In the genomic region with DNA sequence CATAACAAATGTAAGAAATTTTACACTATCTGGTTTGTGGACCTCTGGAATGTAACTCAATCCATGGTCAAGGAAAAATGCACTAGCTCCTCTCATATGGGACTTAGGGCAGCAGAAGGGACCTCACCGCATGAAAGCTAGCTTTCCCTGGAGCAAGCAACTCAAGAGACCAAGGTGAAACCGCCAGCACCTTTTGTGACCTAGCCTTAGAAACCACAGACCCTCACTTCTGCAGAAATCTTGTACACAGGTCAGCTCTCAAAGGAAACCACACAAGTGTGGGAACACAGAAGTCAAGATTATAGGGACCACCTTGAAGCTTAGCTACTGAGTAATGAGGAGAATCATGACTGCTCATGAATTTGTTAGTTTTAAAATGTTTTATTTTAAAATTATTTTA, we compare ENCODE assay signal across 32 cellular contexts.
"Had no signal": no experiment of that assay in that cellular context is flagged by ENCODE, and none has a peak within 500 bp of the region (broad histone marks: within the 10 kb centered on the region; RNA-seq: fewer than 3 reads in every experiment).

No MANE protein-coding gene starts in this region.

- H3K9me3 Mint-ChIP-seq: activated naive CD8-positive, alpha-beta T cell treated with anti-CD3 and anti-CD28 coated beads, Interleukin-2, amount 10 ng/mL, durations not matched to agents 7 days and 5 days; type B pancreatic cell had no signal

- H3K27me3 ChIP-seq: brain microvascular endothelial cell, pancreas, uterus had no signal

- H3K27ac Mint-ChIP-seq: activated CD4-positive, alpha-beta memory T cell treated with anti-CD3 and anti-CD28 coated beads for 36 hours; activated CD4-positive, alpha-beta T cell treated with anti-CD3 and anti-CD28 coated beads, Interleukin-2, amount 10 ng/mL, durations not matched to agents 24 days and 14 days; activated naive CD4-positive, alpha-beta T cell treated with anti-CD3 and anti-CD28 coated beads, Interleukin-2, amount 10 ng/mL, durations not matched to agents 7 days and 5 days; activated naive CD8-positive, alpha-beta T cell treated with anti-CD3 and anti-CD28 coated beads, Interleukin-2, amount 10 ng/mL, durations not matched to agents 7 days and 5 days; activated T-cell treated with anti-CD3 and anti-CD28 coated beads, Interleukin-2, amount 50 U/mL, for 24 hours; endodermal cell; naive thymus-derived CD4-positive, alpha-beta T cell; stimulated activated memory B cell treated with anti-CD40 and anti-IgM and Interleukin-4, amounts not matched to agents 10 μg/mL and 1 μg/mL and 100 μg/mL, for 72 hours; stimulated activated naive CD8-positive, alpha-beta T cell treated with anti-CD3 and anti-CD28 coated beads, Interleukin-15, amount 100 ng/mL, for 72 hours; type B pancreatic cell had no signal

- DNase-seq: activated CD4-positive, alpha-beta memory T cell treated with anti-CD3 and anti-CD28 coated beads for 36 hours; activated CD4-positive, alpha-beta T cell treated with anti-CD3 and anti-CD28 coated beads, Interleukin-2, amount 10 ng/mL, durations not matched to agents 24 days and 14 days; activated CD8-positive, alpha-beta memory T cell treated with anti-CD3 and anti-CD28 coated beads, Interleukin-2, amount 50 U/mL, for 48 hours; activated gamma-delta T cell; activated naive CD4-positive, alpha-beta T cell treated with anti-CD3 and anti-CD28 coated beads, Interleukin-2, amount 10 ng/mL, durations not matched to agents 7 days and 5 days; activated naive CD8-positive, alpha-beta T cell treated with anti-CD3 and anti-CD28 coated beads, Interleukin-2, amount 10 ng/mL, durations not matched to agents 7 days and 5 days; activated T-cell treated with anti-CD3 and anti-CD28 coated beads, Interleukin-2, amount 50 U/mL, for 24 hours; brain microvascular endothelial cell; cortex of kidney; endodermal cell; foreskin fibroblast; head of caudate nucleus; hypothalamus; midbrain; naive thymus-derived CD4-positive, alpha-beta T cell; nucleus accumbens; pancreas; retina; small intestine; stimulated activated CD4-positive, alpha-beta T cell treated with anti-CD3 and anti-CD28 coated beads, Interleukin-4, amount 100 ng/mL, for 4 hours; stimulated activated CD8-positive, alpha-beta memory T cell treated with anti-CD3 and anti-CD28 coated beads, Interleukin-4, amount 100 ng/mL, for 48 hours; stimulated activated naive CD8-positive, alpha-beta T cell treated with anti-CD3 and anti-CD28 coated beads, Interleukin-15, amount 100 ng/mL, for 72 hours; substantia nigra; T-helper 9 cell; uterus had no signal

- H3K4me3 Mint-ChIP-seq: activated CD4-positive, alpha-beta memory T cell treated with anti-CD3 and anti-CD28 coated beads for 36 hours; activated CD4-positive, alpha-beta T cell treated with anti-CD3 and anti-CD28 coated beads, Interleukin-2, amount 10 ng/mL, durations not matched to agents 24 days and 14 days; activated naive CD4-positive, alpha-beta T cell treated with anti-CD3 and anti-CD28 coated beads, Interleukin-2, amount 10 ng/mL, durations not matched to agents 7 days and 5 days; activated naive CD8-positive, alpha-beta T cell treated with anti-CD3 and anti-CD28 coated beads, Interleukin-2, amount 10 ng/mL, durations not matched to agents 7 days and 5 days; activated T-cell treated with anti-CD3 and anti-CD28 coated beads, Interleukin-2, amount 50 U/mL, for 24 hours; endodermal cell; naive thymus-derived CD4-positive, alpha-beta T cell; stimulated activated memory B cell treated with anti-CD40 and anti-IgM and Interleukin-4, amounts not matched to agents 10 μg/mL and 1 μg/mL and 100 μg/mL, for 72 hours; stimulated activated naive CD8-positive, alpha-beta T cell treated with anti-CD3 and anti-CD28 coated beads, Interleukin-15, amount 100 ng/mL, for 72 hours; type B pancreatic cell had no signal

- H3K27ac ChIP-seq: brain microvascular endothelial cell, pancreas, prostate gland, uterus, VCaP had no signal

- H3K4me1 ChIP-seq: pancreas, prostate gland, uterus had no signal

- H3K9me3 ChIP-seq: pancreas, prostate gland, uterus had no signal

- H3K27me3 Mint-ChIP-seq: activated CD4-positive, alpha-beta memory T cell treated with anti-CD3 and anti-CD28 coated beads for 36 hours; activated CD4-positive, alpha-beta T cell treated with anti-CD3 and anti-CD28 coated beads, Interleukin-2, amount 10 ng/mL, durations not matched to agents 24 days and 14 days; activated naive CD4-positive, alpha-beta T cell treated with anti-CD3 and anti-CD28 coated beads, Interleukin-2, amount 10 ng/mL, durations not matched to agents 7 days and 5 days; activated naive CD8-positive, alpha-beta T cell treated with anti-CD3 and anti-CD28 coated beads, Interleukin-2, amount 10 ng/mL, durations not matched to agents 7 days and 5 days; activated T-cell treated with anti-CD3 and anti-CD28 coated beads, Interleukin-2, amount 50 U/mL, for 24 hours; naive thymus-derived CD4-positive, alpha-beta T cell; stimulated activated memory B cell treated with anti-CD40 and anti-IgM and Interleukin-4, amounts not matched to agents 10 μg/mL and 1 μg/mL and 100 μg/mL, for 72 hours; stimulated activated naive CD8-positive, alpha-beta T cell treated with anti-CD3 and anti-CD28 coated beads, Interleukin-15, amount 100 ng/mL, for 72 hours had no signal

- H3K4me1 Mint-ChIP-seq: activated CD4-positive, alpha-beta T cell treated with anti-CD3 and anti-CD28 coated beads, Interleukin-2, amount 10 ng/mL, durations not matched to agents 24 days and 14 days; activated naive CD4-positive, alpha-beta T cell treated with anti-CD3 and anti-CD28 coated beads, Interleukin-2, amount 10 ng/mL, durations not matched to agents 7 days and 5 days; activated naive CD8-positive, alpha-beta T cell treated with anti-CD3 and anti-CD28 coated beads, Interleukin-2, amount 10 ng/mL, durations not matched to agents 7 days and 5 days; naive thymus-derived CD4-positive, alpha-beta T cell; stimulated activated memory B cell treated with anti-CD40 and anti-IgM and Interleukin-4, amounts not matched to agents 10 μg/mL and 1 μg/mL and 100 μg/mL, for 72 hours; stimulated activated naive CD8-positive, alpha-beta T cell treated with anti-CD3 and anti-CD28 coated beads, Interleukin-15, amount 100 ng/mL, for 72 hours had no signal

- H3K36me3 Mint-ChIP-seq: activated CD4-positive, alpha-beta memory T cell treated with anti-CD3 and anti-CD28 coated beads for 36 hours; activated naive CD4-positive, alpha-beta T cell treated with anti-CD3 and anti-CD28 coated beads, Interleukin-2, amount 10 ng/mL, durations not matched to agents 7 days and 5 days; activated naive CD8-positive, alpha-beta T cell treated with anti-CD3 and anti-CD28 coated beads, Interleukin-2, amount 10 ng/mL, durations not matched to agents 7 days and 5 days; naive thymus-derived CD4-positive, alpha-beta T cell; stimulated activated memory B cell treated with anti-CD40 and anti-IgM and Interleukin-4, amounts not matched to agents 10 μg/mL and 1 μg/mL and 100 μg/mL, for 72 hours; type B pancreatic cell had no signal

- H3K4me3 ChIP-seq: pancreas, prostate gland, uterus had no signal

- ATAC-seq: activated CD4-positive, CD25-positive, alpha-beta regulatory T cell treated with anti-CD3 and anti-CD28 coated beads, Interleukin-2, amount 50 U/mL, for 24 hours; esophagus mucosa; naive thymus-derived CD4-positive, alpha-beta T cell; pancreas; sciatic nerve; stimulated activated memory B cell treated with anti-CD40 and anti-IgM and Interleukin-4, amounts not matched to agents 10 μg/mL and 1 μg/mL and 100 μg/mL, for 72 hours; stimulated activated naive CD8-positive, alpha-beta T cell treated with anti-CD3 and anti-CD28 coated beads, Interleukin-15, amount 100 ng/mL, for 72 hours had no signal

- H3K36me3 ChIP-seq: brain microvascular endothelial cell, pancreas, prostate gland, uterus had no signal
